ENCODE assay signal across 11 cellular contexts in genomic region chr17:51734462-51734861, GRCh38.
DNase-seq lines count a peak whose midpoint lies in the region; ATAC-seq and TF ChIP-seq lines count a peak whose summit lies in the region.
"Had no signal": no experiment of that assay in that cellular context is flagged by ENCODE, and none has a peak within 500 bp of the region (broad histone marks: within the 10 kb centered on the region; RNA-seq: fewer than 3 reads in every experiment).

No MANE protein-coding gene starts in this region.

- H3K36me3 ChIP-seq in GM23338 (ENCODE audit: insufficient read depth) (no peaks in the 10 kb centered on the region), left lung (no peaks in the 10 kb centered on the region)

- DNase-seq in ELF-1 (ENCODE audit: low read depth, low spot score): peak; percentile 21
- DNase-seq in GM23338 (ENCODE audit: low spot score): peak; percentile 68
- peak; percentile 10 to 21 for DNase-seq in activated CD4-positive, alpha-beta T cell treated with anti-CD3 and anti-CD28 coated beads, Interleukin-2, amount 50 U/mL, for 48 hours
- DNase-seq in left lung: no peak
- no peak for DNase-seq in inferior parietal cortex (ENCODE audit: extremely low spot score)
- no peak for DNase-seq in activated T-cell treated with anti-CD3 and anti-CD28 coated beads, Interleukin-2, amount 50 U/mL, for 24 hours
- DNase-seq: activated B cell treated with CpG ODN at 0.5 μM for 24 hours, NCI-H524 treated with DMSO at 0.1 percent for 48 hours had no signal

- peaks cover 3% of the 10 kb centered on the region for H3K27me3 Mint-ChIP-seq in GM23338 (ENCODE audit: insufficient read depth, low read depth, poor library complexity)
- H3K27me3 Mint-ChIP-seq in activated T-cell treated with anti-CD3 and anti-CD28 coated beads, Interleukin-2, amount 50 U/mL, for 24 hours: peaks cover 27% of the 10 kb centered on the region

- H3K4me1 Mint-ChIP-seq in GM23338: peaks cover 21% of the 10 kb centered on the region
- H3K4me1 Mint-ChIP-seq in activated T-cell treated with anti-CD3 and anti-CD28 coated beads, Interleukin-2, amount 50 U/mL, for 24 hours (ENCODE audit: low read depth): no peaks in the 10 kb centered on the region
- H3K4me1 Mint-ChIP-seq: activated B cell treated with CpG ODN at 0.5 μM for 24 hours; stimulated activated naive CD8-positive, alpha-beta T cell treated with anti-CD3 and anti-CD28 coated beads, Interleukin-15, amount 100 ng/mL, for 72 hours had no signal

- TF ChIP-seq CTCF in GM23338 (conservative IDR thresholded peaks at IDR 0.05; ENCODE audit: low read depth in 2 of 2) (peak; percentile 79 to 92), left lung (IDR thresholded peaks at IDR 0.05) (peak; percentile 28 to 33)

- H3K27ac ChIP-seq in GM23338 (ENCODE audit: low read depth) (no peak overlapping the region), left lung (no peak overlapping the region)

- H3K79me2 ChIP-seq in GM23338 (replicated peaks; ENCODE audit: insufficient read depth): no peaks in the 10 kb centered on the region

- H3K27me3 ChIP-seq in GM23338 (ENCODE audit: insufficient read depth) (no peaks in the 10 kb centered on the region), left lung (peaks cover 0 to 5% of the 10 kb centered on the region in 2 donors)

- peaks cover 4% of the 10 kb centered on the region; the same call in 1 of the 3 replicates for H3K9me3 Mint-ChIP-seq in GM23338
- H3K9me3 Mint-ChIP-seq in activated T-cell treated with anti-CD3 and anti-CD28 coated beads, Interleukin-2, amount 50 U/mL, for 24 hours: no peaks in the 10 kb centered on the region
- H3K9me3 Mint-ChIP-seq: activated B cell treated with CpG ODN at 0.5 μM for 24 hours; stimulated activated naive CD8-positive, alpha-beta T cell treated with anti-CD3 and anti-CD28 coated beads, Interleukin-15, amount 100 ng/mL, for 72 hours had no signal

- ATAC-seq in GM23338: peak; percentile 83
- ATAC-seq in left lung: peak; percentile 36
- ATAC-seq in HG03457 (IDR thresholded peaks at IDR 0.05; ENCODE audit: unreplicated experiment): no peak
- no peak for ATAC-seq in HG02588 (IDR thresholded peaks at IDR 0.05; ENCODE audit: unreplicated experiment)
- ATAC-seq: stimulated activated naive CD8-positive, alpha-beta T cell treated with anti-CD3 and anti-CD28 coated beads, Interleukin-15, amount 100 ng/mL, for 72 hours had no signal

- no peak overlapping the region for H3K4me3 Mint-ChIP-seq in GM23338
- no peak overlapping the region for H3K4me3 Mint-ChIP-seq in activated T-cell treated with anti-CD3 and anti-CD28 coated beads, Interleukin-2, amount 50 U/mL, for 24 hours
- H3K4me3 Mint-ChIP-seq: activated B cell treated with CpG ODN at 0.5 μM for 24 hours; stimulated activated naive CD8-positive, alpha-beta T cell treated with anti-CD3 and anti-CD28 coated beads, Interleukin-15, amount 100 ng/mL, for 72 hours had no signal

- peak overlapping the region; percentile 91 for H3K27ac Mint-ChIP-seq in GM23338
- no peak overlapping the region for H3K27ac Mint-ChIP-seq in activated T-cell treated with anti-CD3 and anti-CD28 coated beads, Interleukin-2, amount 50 U/mL, for 24 hours
- H3K27ac Mint-ChIP-seq: activated B cell treated with CpG ODN at 0.5 μM for 24 hours; stimulated activated naive CD8-positive, alpha-beta T cell treated with anti-CD3 and anti-CD28 coated beads, Interleukin-15, amount 100 ng/mL, for 72 hours had no signal

- H3K4me3 ChIP-seq in GM23338: no peak overlapping the region
- no peak overlapping the region for H3K4me3 ChIP-seq in left lung

- H3K9me3 ChIP-seq in left lung: no peaks in the 10 kb centered on the region

- H3F3A ChIP-seq in GM23338 (replicated peaks; ENCODE audit: low read depth): no peaks in the 10 kb centered on the region

- H3K9me2 ChIP-seq in GM23338 (ENCODE audit: insufficient read depth): no peaks in the 10 kb centered on the region

- H3K4me1 ChIP-seq in GM23338 (ENCODE audit: insufficient read depth) (peaks cover 14% of the 10 kb centered on the region), left lung (no peaks in the 10 kb centered on the region)

- no peak overlapping the region for H3K4me2 ChIP-seq in GM23338

- H4K20me1 ChIP-seq in GM23338 (replicated peaks; ENCODE audit: insufficient read depth): no peaks in the 10 kb centered on the region

- intact Hi-C loops in left lung (cut with DNase I): no loop called here

- no peak overlapping the region for H2AFZ ChIP-seq in GM23338

- no peaks in the 10 kb centered on the region; the same call in 2 of the 3 replicates for H3K36me3 Mint-ChIP-seq in GM23338 (ENCODE audit: low read depth)
- no peaks in the 10 kb centered on the region for H3K36me3 Mint-ChIP-seq in activated T-cell treated with anti-CD3 and anti-CD28 coated beads, Interleukin-2, amount 50 U/mL, for 24 hours (ENCODE audit: low read depth)

TF ChIP-seq in GM23338, 12 proteins besides CTCF, POLR2A, EP300 and RAD21 (continues in another document):
- TF ChIP-seq ZNF114 (CRISPR knock-in tag; IDR thresholded peaks at IDR 0.05) (no peak), ETS1 (IDR thresholded peaks at IDR 0.05) (no peak), ZNF462 (CRISPR knock-in tag; IDR thresholded peaks at IDR 0.05) (no peak), ZNF331 (CRISPR knock-in tag; IDR thresholded peaks at IDR 0.05; ENCODE audit: low read depth) (no peak), CREB1 (CRISPR knock-in tag; IDR thresholded peaks at IDR 0.05; ENCODE audit: low read depth) (no peak), POLR2AphosphoS5 (IDR thresholded peaks at IDR 0.05; ENCODE audit: low read depth) (no peak), STAT1 (IDR thresholded peaks at IDR 0.05; ENCODE audit: unreplicated experiment) (no peak), EZH2phosphoT487 (IDR thresholded peaks at IDR 0.05; ENCODE audit: unreplicated experiment) (no peak), EZH2 (IDR thresholded peaks at IDR 0.05; ENCODE audit: low read depth, unreplicated experiment) (no peak)

Comparison
In these comparisons a context has a peak if more than half of its experiments do, and no peak if none do; other contexts are left out.
1. DNase-seq: peak in ELF-1 (single experiment), GM23338 (single experiment) and activated CD4-positive, alpha-beta T cell treated with anti-CD3 and anti-CD28 coated beads, Interleukin-2, amount 50 U/mL, for 48 hours (2 of 2); none in left lung (0 of 2), inferior parietal cortex (single experiment) and activated T-cell treated with anti-CD3 and anti-CD28 coated beads, Interleukin-2, amount 50 U/mL, for 24 hours (single experiment).
2. ATAC-seq: peak in GM23338 (single experiment) and left lung (single experiment); none in HG03457 (single experiment) and HG02588 (single experiment).